4 cellular contexts compared by ENCODE assay signal in genomic region chr11:75859614-75860013, GRCh38.
TF ChIP-seq lines count a peak whose summit lies in the region.

No MANE protein-coding gene starts in this region.

TF ChIP-seq in HepG2, 621 proteins besides CTCF, POLR2A, EP300 and RAD21:
- no peak for TF ChIP-seq ZNF629 (CRISPR knock-in tag; conservative IDR thresholded peaks at IDR 0.05)
- TF ChIP-seq MAFK (conservative IDR thresholded peaks at IDR 0.05 in 1 of 2, IDR thresholded peaks at IDR 0.05 in 1 of 2; ENCODE audit: low read length in 2 of 2): peak; percentile 77 to 82
- TF ChIP-seq MAFF (IDR thresholded peaks at IDR 0.05; ENCODE audit: low read depth, low read length): peak; percentile 68

TF ChIP-seq in A549, 52 proteins besides CTCF, POLR2A, EP300 and RAD21:
- TF ChIP-seq ATOH8 (CRISPR knock-in tag; IDR thresholded peaks at IDR 0.05; ENCODE audit: low read depth) (no peak), MAFK (IDR thresholded peaks at IDR 0.05; ENCODE audit: partially characterized antibody) (peak; percentile 55)

TF ChIP-seq in IMR-90, 13 proteins besides CTCF, POLR2A, EP300 and RAD21:
- TF ChIP-seq MAFK (IDR thresholded peaks at IDR 0.05; ENCODE audit: low read depth, low read length) (peak; percentile 71), ELK1 (IDR thresholded peaks at IDR 0.05; ENCODE audit: borderline replicate concordance, low read depth, low read length) (no peak), MXI1 (IDR thresholded peaks at IDR 0.05; ENCODE audit: borderline replicate concordance, low read depth, low read length) (no peak), NFE2L2 (IDR thresholded peaks at IDR 0.05; ENCODE audit: low read depth, low read length) (no peak), CHD1 (IDR thresholded peaks at IDR 0.05; ENCODE audit: low read depth, low read length) (no peak), CEBPB (IDR thresholded peaks at IDR 0.05; ENCODE audit: low read depth, low read length) (no peak)

TF ChIP-seq in K562, 482 proteins besides CTCF, POLR2A, EP300 and RAD21 (continues in another document):
- TF ChIP-seq HMGXB4 (CRISPR knock-in tag; IDR thresholded peaks at IDR 0.05) (no peak), JUNB (CRISPR knock-in tag; conservative IDR thresholded peaks at IDR 0.05) (no peak), CBFA2T3 (IDR thresholded peaks at IDR 0.05) (no peak), GABPA (tag; conservative IDR thresholded peaks at IDR 0.05; ENCODE audit: low read depth) (no peak), ZNF280B (CRISPR knock-in tag; IDR thresholded peaks at IDR 0.05) (no peak), SIN3B (IDR thresholded peaks at IDR 0.05; ENCODE audit: low read depth) (no peak), ZNF436 (CRISPR knock-in tag; IDR thresholded peaks at IDR 0.05) (no peak), MAFG (tag; conservative IDR thresholded peaks at IDR 0.05) (peak; percentile 43; the same call in 1 of the 2 replicates), ZBTB9 (CRISPR knock-in tag; IDR thresholded peaks at IDR 0.05) (no peak), ZNF668 (CRISPR knock-in tag; IDR thresholded peaks at IDR 0.05) (no peak), FOXK1 (CRISPR knock-in tag; IDR thresholded peaks at IDR 0.05; ENCODE audit: borderline replicate concordance) (no peak), RHOXF2B (CRISPR knock-in tag; conservative IDR thresholded peaks at IDR 0.05) (no peak), ZBTB33 (CRISPR knock-in tag; IDR thresholded peaks at IDR 0.05) (no peak), MAZ (CRISPR knock-in tag; conservative IDR thresholded peaks at IDR 0.05 in 1 of 2, IDR thresholded peaks at IDR 0.05 in 1 of 2) (no peak), DLX4 (CRISPR knock-in tag; IDR thresholded peaks at IDR 0.05) (no peak), ARHGAP35 (IDR thresholded peaks at IDR 0.05; ENCODE audit: partially characterized antibody) (no peak), ZNF318 (IDR thresholded peaks at IDR 0.05; ENCODE audit: borderline replicate concordance in 1 of 2, low read depth in 1 of 2) (no peak), NR2F6 (CRISPR knock-in tag; IDR thresholded peaks at IDR 0.05) (no peak), SREBF1 (IDR thresholded peaks at IDR 0.05; ENCODE audit: borderline replicate concordance, low read depth, low read length) (no peak), CBX5 (IDR thresholded peaks at IDR 0.05; ENCODE audit: borderline replicate concordance, low read depth) (no peak), KDM2B (CRISPR knock-in tag; IDR thresholded peaks at IDR 0.05) (no peak), E2F3 (CRISPR knock-in tag; IDR thresholded peaks at IDR 0.05) (no peak), CEBPZ (IDR thresholded peaks at IDR 0.05; ENCODE audit: borderline replicate concordance, low read depth, low read length) (no peak), ZBTB43 (CRISPR knock-in tag; IDR thresholded peaks at IDR 0.05) (no peak), C11orf30 (IDR thresholded peaks at IDR 0.05; ENCODE audit: low read depth) (peak; percentile 66), MXD1 (CRISPR knock-in tag; IDR thresholded peaks at IDR 0.05; ENCODE audit: borderline replicate concordance, poor library complexity, severe bottlenecking) (no peak), CHCHD3 (CRISPR knock-in tag; IDR thresholded peaks at IDR 0.05) (no peak), ZBTB8A (IDR thresholded peaks at IDR 0.05; ENCODE audit: partially characterized antibody) (no peak)
